Comparison of ENCODE assay signal across 8 cellular contexts in genomic region chr7:93409324-93409723, GRCh38.
"Had no signal": no experiment of that assay in that cellular context is flagged by ENCODE, and none has a peak within 500 bp of the region (broad histone marks: within the 10 kb centered on the region; RNA-seq: fewer than 3 reads in every experiment).

No MANE protein-coding gene starts in this region.

- DNase-seq: GDM1, GF-D8 had no signal

- FAIRE-seq: G401.6, GM12878, GM12891, GM12892, GM18507, GM19239 had no signal

- ATAC-seq: GM12878 had no signal

- H3K4me3 ChIP-seq: GM12878 had no signal
